ENCODE assay signal across 8 cellular contexts in genomic region chr5:42811591-42812392, GRCh38. TPM values are rescaled to one million over a fixed set of nuclear protein-coding genes. Genes with fewer than 3 reads are reported as not detected.
DNase-seq lines count a peak whose midpoint lies in the region; ATAC-seq, FAIRE-seq and TF ChIP-seq lines count a peak whose summit lies in the region.

A gene with protein sequence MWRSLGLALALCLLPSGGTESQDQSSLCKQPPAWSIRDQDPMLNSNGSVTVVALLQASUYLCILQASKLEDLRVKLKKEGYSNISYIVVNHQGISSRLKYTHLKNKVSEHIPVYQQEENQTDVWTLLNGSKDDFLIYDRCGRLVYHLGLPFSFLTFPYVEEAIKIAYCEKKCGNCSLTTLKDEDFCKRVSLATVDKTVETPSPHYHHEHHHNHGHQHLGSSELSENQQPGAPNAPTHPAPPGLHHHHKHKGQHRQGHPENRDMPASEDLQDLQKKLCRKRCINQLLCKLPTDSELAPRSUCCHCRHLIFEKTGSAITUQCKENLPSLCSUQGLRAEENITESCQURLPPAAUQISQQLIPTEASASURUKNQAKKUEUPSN (minus strand): TSS chr5:42811892. CDS start chr5:42808353, 3,539 bp downstream.

- no peak for TF ChIP-seq CTCF in BE2C (IDR thresholded peaks at IDR 0.05; ENCODE audit: low read depth, low read length)

- H3K4me1 ChIP-seq in BE2C: no peaks in the 10 kb centered on the region

- no peaks in the 10 kb centered on the region for H3K9me3 ChIP-seq in BE2C

- H3K36me3 ChIP-seq in BE2C: no peaks in the 10 kb centered on the region

- H3K27me3 ChIP-seq in layer of hippocampus (ENCODE audit: control insufficient read depth, insufficient read depth, low read length): no peaks in the 10 kb centered on the region
- H3K27me3 ChIP-seq in BE2C: no peaks in the 10 kb centered on the region; the same call in 1 of the 2 replicates

- H3K4me3 ChIP-seq in BE2C (ENCODE audit: low read depth, low read length): no peak within 1 kb of the TSS

- peak within 1 kb of the TSS; percentile 93 for H3K27ac ChIP-seq in layer of hippocampus (ENCODE audit: low read depth, low read length)

- peak; percentile 13 to 21 for DNase-seq in AML-193 (lab: John Stamatoyannopoulos, UW)
- DNase-seq in NCI-H146 treated with DMSO at 0.1 percent for 48 hours (lab: John Stamatoyannopoulos, UW; ENCODE audit: unreplicated experiment): peak; percentile 11
- DNase-seq in superior temporal gyrus (ENCODE audit: extremely low spot score): peak; percentile 92
- DNase-seq in BE2C: no peak
- DNase-seq in NCI-H1694 treated with DMSO at 0.1 percent for 48 hours (lab: John Stamatoyannopoulos, UW): no peak

- FAIRE-seq in colon (lab: Jason Lieb, UNC): peak; percentile 70

- no peak for ATAC-seq in HG02610 (IDR thresholded peaks at IDR 0.05; ENCODE audit: unreplicated experiment)

RNA-seq across cellular contexts. Expression of the gene that starts here (rescaled TPM):
- polyA plus RNA-seq in BE2C (2012; ENCODE audit: insufficient read depth, insufficient read length, low read depth): not detected

Comparison
In these comparisons a context has a peak if more than half of its experiments do, and no peak if none do; other contexts are left out.
1. DNase-seq: peak in AML-193 (2 of 2), NCI-H146 treated with DMSO at 0.1 percent for 48 hours (single experiment) and superior temporal gyrus (single experiment); none in BE2C (single experiment) and NCI-H1694 treated with DMSO at 0.1 percent for 48 hours (single experiment).